ENCODE assay signal across 1 cellular context in the genomic region with DNA sequence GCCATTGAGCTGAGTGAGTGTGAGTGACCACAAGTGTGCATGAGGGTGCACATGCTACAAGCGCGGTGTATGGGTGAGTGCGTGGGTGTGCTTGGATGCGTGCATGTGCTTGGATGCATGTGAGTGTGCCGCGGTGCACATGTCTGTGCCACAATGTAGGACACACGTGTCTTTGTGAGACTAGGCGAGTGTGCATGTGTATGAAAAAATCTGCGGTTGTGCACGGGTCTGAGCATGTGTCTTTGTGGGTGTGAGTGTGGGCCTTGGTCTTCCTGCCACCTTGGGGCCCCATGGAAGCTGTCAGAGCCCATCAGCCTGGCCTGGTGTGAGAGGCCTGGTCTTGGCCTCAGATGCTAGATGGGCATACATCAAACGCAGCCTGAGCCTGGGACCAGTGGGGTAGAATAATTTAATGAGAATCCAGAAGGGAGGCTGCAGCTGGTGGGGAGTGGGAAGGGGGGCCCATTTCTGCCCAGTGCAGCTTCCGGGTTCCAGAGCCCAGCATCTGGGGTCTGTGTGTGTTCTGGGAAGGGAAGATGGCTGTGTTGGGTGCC.
TF ChIP-seq lines count a peak whose summit lies in the region.

No MANE protein-coding gene starts in this region.

TF ChIP-seq in endothelial cell of umbilical vein, 7 proteins besides CTCF, POLR2A, EP300 and RAD21:
- TF ChIP-seq MYC (IDR thresholded peaks at IDR 0.05; ENCODE audit: low read depth, low read length) (no peak), GATA2 (IDR thresholded peaks at IDR 0.05; ENCODE audit: insufficient read depth, insufficient read length, low read depth, low read length) (no peak), JUN (IDR thresholded peaks at IDR 0.05; ENCODE audit: borderline replicate concordance, insufficient read depth, insufficient read length, low read depth) (no peak), POLR2AphosphoS5 (IDR thresholded peaks at IDR 0.05; ENCODE audit: insufficient read depth, low read depth, low read length) (no peak), EZH2 (IDR thresholded peaks at IDR 0.05; ENCODE audit: borderline replicate concordance, low read depth, low read length, severe bottlenecking) (no peak), FOS (IDR thresholded peaks at IDR 0.05; ENCODE audit: borderline replicate concordance, insufficient read depth, low read length) (no peak)
- TF ChIP-seq, protein P1, sequence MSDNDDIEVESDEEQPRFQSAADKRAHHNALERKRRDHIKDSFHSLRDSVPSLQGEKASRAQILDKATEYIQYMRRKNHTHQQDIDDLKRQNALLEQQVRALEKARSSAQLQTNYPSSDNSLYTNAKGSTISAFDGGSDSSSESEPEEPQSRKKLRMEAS (IDR thresholded peaks at IDR 0.05; ENCODE audit: insufficient read depth, insufficient read length) = peak; percentile 24
